ENCODE assay signal across 32 cellular contexts in the genomic region with DNA sequence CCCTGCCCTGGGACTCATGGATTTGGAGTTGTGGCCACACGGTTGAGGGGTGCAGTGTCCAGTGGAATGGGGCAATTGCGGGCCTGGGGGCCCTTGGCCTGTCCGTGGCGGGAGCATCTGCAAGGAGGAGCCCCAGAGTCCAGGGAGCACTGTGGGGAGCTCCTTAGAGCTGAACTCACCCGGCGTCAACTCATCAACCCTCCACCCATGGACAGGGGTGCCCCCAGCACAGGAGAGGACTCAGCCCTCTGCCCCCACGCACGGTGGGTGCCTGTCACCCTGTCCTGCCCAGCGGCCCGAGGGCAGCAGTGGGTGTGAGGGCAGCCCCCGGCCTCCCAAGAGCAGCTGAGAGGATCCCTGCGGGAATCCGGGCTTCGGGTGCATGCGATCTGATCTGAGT. TPM values are rescaled to one million over a fixed set of nuclear protein-coding genes. Genes with fewer than 3 reads are reported as not detected.
"Had no signal": no experiment of that assay in that cellular context is flagged by ENCODE, and none has a peak within 500 bp of the region (broad histone marks: within the 10 kb centered on the region; RNA-seq: fewer than 3 reads in every experiment).

No MANE protein-coding gene starts in this region.

- H3K4me3 ChIP-seq: coronary artery, dorsolateral prefrontal cortex, esophagus squamous epithelium, gastrocnemius medialis, heart right ventricle, left lung, lower lobe of right lung, mucosa of descending colon had no signal

- H3K4me3 Mint-ChIP-seq: mesothelial cell of epicardium had no signal

- FAIRE-seq: colon, endothelial cell of umbilical vein, islet of Langerhans, keratinocyte had no signal

- H3K4me1 ChIP-seq: esophagus squamous epithelium, heart right ventricle, left lung, lower lobe of right lung had no signal

- DNase-seq: dermis blood vessel endothelial cell; dorsolateral prefrontal cortex; effector CD4-positive, alpha-beta T cell; effector memory CD4-positive, alpha-beta T cell; esophagus squamous epithelium; foreskin fibroblast; foreskin melanocyte; gastrocnemius medialis; glutamatergic neuron; head of caudate nucleus; heart right ventricle; hippocampal formation; left cardiac atrium; left lung; left ventricle myocardium superior; lower lobe of right lung; mesenchymal stem cell; mucosa of descending colon had no signal

- H3K9me3 ChIP-seq: esophagus squamous epithelium, gastrocnemius medialis, heart right ventricle, left lung, lower lobe of right lung, mucosa of descending colon had no signal

- H3K27ac ChIP-seq: coronary artery, dorsolateral prefrontal cortex, esophagus squamous epithelium, gastrocnemius medialis, heart right ventricle, left lung, lower lobe of right lung had no signal

- H3K36me3 ChIP-seq: esophagus squamous epithelium, gastrocnemius medialis, heart right ventricle, left lung, lower lobe of right lung had no signal

- H3K27ac Mint-ChIP-seq: mesothelial cell of epicardium had no signal

- ATAC-seq: gastrocnemius medialis, heart right ventricle, left cardiac atrium, left lung, left ventricle myocardium superior, lower lobe of right lung, mucosa of descending colon had no signal

- H3K4me1 Mint-ChIP-seq: mesothelial cell of epicardium had no signal

- H3K9me3 Mint-ChIP-seq: mesothelial cell of epicardium had no signal

RNA-seq across cellular contexts. Expression of a gene that starts 0.6 kb away (rescaled TPM):
- total RNA-seq: dermis blood vessel endothelial cell, dorsolateral prefrontal cortex, endothelial cell of umbilical vein, epithelial cell of proximal tubule, esophagus squamous epithelium, gastrocnemius medialis, glomerular endothelial cell, heart right ventricle, kidney epithelial cell, left cardiac atrium, left lung, left ventricle myocardium superior, lower leg skin, lower lobe of right lung, lung microvascular endothelial cell, mesenteric fat pad, mesothelial cell of epicardium, myocyte had no signal
- polyA plus RNA-seq: endothelial cell of umbilical vein, esophagus, heart right ventricle, keratinocyte had no signal

RNA-seq across cellular contexts. Expression of a gene that starts 23.2 kb away (rescaled TPM):
- total RNA-seq: dermis blood vessel endothelial cell, endothelial cell of umbilical vein, epithelial cell of proximal tubule, esophagus squamous epithelium, glomerular endothelial cell, kidney epithelial cell, left cardiac atrium, left lung, left ventricle myocardium superior, lower leg skin, lower lobe of right lung, lung microvascular endothelial cell, mesothelial cell of epicardium, myocyte had no signal
- polyA plus RNA-seq: endothelial cell of umbilical vein, esophagus, heart right ventricle, keratinocyte had no signal
